ENCODE assay signal across 19 cellular contexts in the genomic region with DNA sequence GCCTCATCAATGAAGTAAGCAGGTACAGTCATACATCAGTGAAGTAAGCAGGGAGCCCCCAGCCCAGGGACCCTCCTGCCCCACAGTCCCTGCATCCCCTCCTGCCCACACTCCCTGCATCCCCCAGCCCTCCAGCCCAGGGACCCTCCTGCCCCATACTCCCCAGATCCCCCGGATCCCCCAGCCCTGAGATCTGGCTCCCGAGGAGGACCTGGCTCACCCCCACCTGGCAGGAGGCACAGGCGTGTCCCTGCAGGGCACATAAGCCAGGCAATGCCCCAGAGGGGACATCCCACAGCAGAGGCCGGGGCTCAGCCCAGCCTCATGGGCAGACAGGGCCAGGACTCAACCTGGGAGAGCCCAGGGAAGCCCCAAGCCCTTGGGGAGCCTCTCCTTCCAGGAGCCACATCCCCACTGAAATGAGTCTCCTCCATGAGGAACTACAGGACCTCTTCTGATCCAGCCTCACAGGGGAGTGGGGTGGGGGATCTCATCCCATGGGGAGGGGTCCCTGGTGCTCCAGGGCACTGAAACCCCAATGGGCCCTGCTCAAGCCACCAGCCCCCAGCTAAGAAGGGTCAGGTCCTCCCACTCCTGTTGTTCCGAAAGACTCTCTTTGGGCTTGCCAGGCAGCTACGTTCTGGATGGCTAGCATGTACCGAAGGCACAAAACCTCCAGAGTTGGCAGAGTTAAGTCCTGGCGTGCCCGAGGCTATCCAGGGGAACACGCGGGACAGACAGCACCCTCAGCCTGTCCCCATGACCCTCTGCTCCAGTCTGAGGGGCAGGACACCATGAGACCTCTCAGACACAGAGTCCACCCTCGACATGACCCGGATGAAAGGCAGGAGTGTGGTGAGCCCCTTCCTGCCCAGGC.
"Had no signal": no experiment of that assay in that cellular context is flagged by ENCODE, and none has a peak within 500 bp of the region (broad histone marks: within the 10 kb centered on the region; RNA-seq: fewer than 3 reads in every experiment).

No MANE protein-coding gene starts in this region.

- H3K36me3 ChIP-seq: cardiac muscle cell, left lung, neural progenitor cell, prostate gland, tibial artery had no signal

- H3K9ac ChIP-seq: neural progenitor cell had no signal

- H2AFZ ChIP-seq: neural progenitor cell had no signal

- H3K4me2 ChIP-seq: neural progenitor cell had no signal

- H3K27ac ChIP-seq: body of pancreas, cardiac muscle cell, foreskin keratinocyte, left lung, neural progenitor cell, prostate gland, tibial artery had no signal

- ATAC-seq: activated T-helper 17 cell treated with anti-CD3 and anti-CD28 coated beads, Interleukin-2, amount 50 U/mL, for 72 hours; body of pancreas; foreskin keratinocyte; left lung; naive thymus-derived CD8-positive, alpha-beta T cell had no signal

- H3K4me3 ChIP-seq: body of pancreas, cardiac muscle cell, left lung, neural progenitor cell, prostate gland, tibial artery had no signal

- H3K9me3 ChIP-seq: body of pancreas, left lung, prostate gland, tibial artery had no signal

- H3K27me3 ChIP-seq: body of pancreas, cardiac muscle cell, foreskin keratinocyte, left lung, neural progenitor cell had no signal

- H3K4me1 ChIP-seq: body of pancreas, foreskin keratinocyte, left lung, neural progenitor cell, prostate gland, tibial artery had no signal

- DNase-seq: activated CD4-positive, alpha-beta T cell treated with anti-CD3 and anti-CD28 coated beads for 1 hour; activated CD4-positive, alpha-beta T cell treated with anti-CD3 and anti-CD28 coated beads, Interleukin-2, amount 50 U/mL, for 4 hours; activated CD8-positive, alpha-beta memory T cell treated with anti-CD3 and anti-CD28 coated beads for 24 hours; activated CD8-positive, alpha-beta memory T cell treated with anti-CD3 and anti-CD28 coated beads, Interleukin-2, amount 50 U/mL, for 4 hours; activated naive CD4-positive, alpha-beta T cell treated with Interleukin-2 at 50 U/mL for 16 hours; activated T-cell treated with anti-CD3 and anti-CD28 coated beads, Interleukin-2, amount 50 U/mL, for 24 hours; body of pancreas; effector CD4-positive, alpha-beta T cell; foreskin keratinocyte; immature natural killer cell; left lung; stimulated activated CD4-positive, alpha-beta T cell treated with anti-CD3 and anti-CD28 coated beads, Interleukin-4, amount 100 ng/mL, for 1 hour; T-helper 9 cell had no signal
